Comparison of ENCODE assay signal across 8 cellular contexts in the genomic region with DNA sequence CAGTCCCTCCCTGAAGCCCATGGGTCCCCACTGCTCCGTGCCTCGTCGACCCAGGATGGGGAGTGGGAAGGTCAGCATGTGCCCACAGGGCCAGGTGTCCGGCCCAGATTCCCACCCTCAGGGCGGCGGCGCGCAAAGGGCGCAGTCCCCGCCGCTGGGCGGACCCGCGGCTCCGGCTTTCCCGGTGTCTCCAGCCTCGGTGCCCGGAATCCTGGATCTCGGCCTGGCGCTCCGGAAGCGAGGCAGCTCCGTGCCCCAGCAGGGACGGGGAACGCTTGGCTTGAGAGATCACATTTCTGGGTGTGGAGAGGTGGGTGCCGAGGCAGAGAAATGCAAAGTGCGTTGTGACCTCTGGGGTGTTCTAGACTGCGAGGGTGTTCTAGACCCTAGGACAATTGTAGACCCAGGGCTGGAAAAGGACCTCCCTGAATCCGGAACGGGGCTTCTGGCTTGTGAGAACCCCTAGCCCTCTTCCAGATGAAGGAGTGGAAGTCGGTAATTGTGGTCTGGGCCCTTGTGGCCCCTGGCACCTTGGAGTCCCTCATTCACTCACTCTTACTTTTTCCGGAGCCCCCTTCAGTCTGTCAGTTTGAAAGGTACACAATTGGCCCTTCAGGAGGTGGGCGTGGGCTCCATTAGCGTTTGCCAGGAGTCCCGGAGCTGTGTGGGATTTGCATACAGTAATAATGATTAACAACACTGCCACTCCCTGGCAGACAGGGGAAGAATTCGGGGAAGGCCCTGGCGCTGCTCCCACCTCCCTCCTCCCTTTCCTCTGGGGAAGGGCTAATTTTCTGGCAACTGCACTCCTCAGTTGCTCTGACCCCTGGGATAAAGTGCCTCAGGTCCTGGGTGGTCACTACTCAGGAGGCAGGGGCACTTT. TPM values are rescaled to one million over a fixed set of nuclear protein-coding genes. Genes with fewer than 3 reads are reported as not detected.
DNase-seq lines count a peak whose midpoint lies in the region; ATAC-seq and TF ChIP-seq lines count a peak whose summit lies in the region.

No MANE protein-coding gene starts in this region.

- peak overlapping the region; percentile 58 for H3K4me3 Mint-ChIP-seq in activated naive CD8-positive, alpha-beta T cell treated with anti-CD3 and anti-CD28 coated beads, Interleukin-2, amount 10 ng/mL, durations not matched to agents 7 days and 5 days

- TF ChIP-seq POLR2A in ovary (IDR thresholded peaks at IDR 0.05), result no peak
- TF ChIP-seq POLR2A in GM18505 (IDR thresholded peaks at IDR 0.05; ENCODE audit: borderline replicate concordance, extremely low read depth, insufficient read depth, insufficient read length), result no peak

- H3K4me3 ChIP-seq in ovary, result peak overlapping the region; percentile 52

- peaks cover 71% of the 10 kb centered on the region for H3K27me3 Mint-ChIP-seq in activated naive CD8-positive, alpha-beta T cell treated with anti-CD3 and anti-CD28 coated beads, Interleukin-2, amount 10 ng/mL, durations not matched to agents 7 days and 5 days

- no peaks in the 10 kb centered on the region for H3K27me3 ChIP-seq in ovary

- TF ChIP-seq EP300 in ovary (IDR thresholded peaks at IDR 0.05), result no peak

- POLR2A ChIA-PET in activated naive CD8-positive, alpha-beta T cell treated with anti-CD3 and anti-CD28 coated beads, Interleukin-2, amount 10 ng/mL, durations not matched to agents 7 days and 5 days (lab: Charles Lee), result no interaction called here

- WGBS in ovary, 3 donors, result 0 to 1% (median 0%) methylated on average over 35 to 37 of the region's 37 CpGs

- H3K9me3 Mint-ChIP-seq in activated naive CD8-positive, alpha-beta T cell treated with anti-CD3 and anti-CD28 coated beads, Interleukin-2, amount 10 ng/mL, durations not matched to agents 7 days and 5 days, result no peaks in the 10 kb centered on the region

- no peaks in the 10 kb centered on the region for H3K9me3 ChIP-seq in ovary

- H3K4me1 ChIP-seq in ovary (ENCODE audit: insufficient read depth), result peaks cover 11% of the 10 kb centered on the region

- TF ChIP-seq CTCF in ovary (IDR thresholded peaks at IDR 0.05), result no peak

- intact Hi-C loops in left cardiac atrium (cut with DNase I), result loop anchor here (2.0 to 10.0 kb wide), 4 partner anchors 154 to 346 kb away; no protein-coding TSS in a partner anchor
- intact Hi-C loops in ovary (cut with DNase I), result loop anchor here in 1 of 4 donors (2.0 to 10.0 kb wide), 2 partner anchors 502 to 1366 kb away; no protein-coding TSS in a partner anchor

- peak; percentile 11 for DNase-seq in activated CD4-positive, alpha-beta T cell treated with anti-CD3 and anti-CD28 coated beads for 48 hours
- DNase-seq in activated CD4-positive, alpha-beta T cell treated with anti-CD3 and anti-CD28 coated beads for 1 hour, result no peak
- DNase-seq in NCI-H2029 (lab: John Stamatoyannopoulos, UW) (peak; percentile 64), left cardiac atrium (peak; percentile 83), ovary (peak in 3 of 5 donors; percentile 38 to 65 (median 44))
- DNase-seq in activated naive CD8-positive, alpha-beta T cell treated with anti-CD3 and anti-CD28 coated beads, Interleukin-2, amount 10 ng/mL, durations not matched to agents 7 days and 5 days, result no peak

- no peaks in the 10 kb centered on the region for H3K36me3 Mint-ChIP-seq in activated naive CD8-positive, alpha-beta T cell treated with anti-CD3 and anti-CD28 coated beads, Interleukin-2, amount 10 ng/mL, durations not matched to agents 7 days and 5 days

- H3K36me3 ChIP-seq in ovary, result no peaks in the 10 kb centered on the region

- H3K4me1 Mint-ChIP-seq in activated naive CD8-positive, alpha-beta T cell treated with anti-CD3 and anti-CD28 coated beads, Interleukin-2, amount 10 ng/mL, durations not matched to agents 7 days and 5 days, result peaks cover 6% of the 10 kb centered on the region

- no peak overlapping the region for H3K27ac Mint-ChIP-seq in activated naive CD8-positive, alpha-beta T cell treated with anti-CD3 and anti-CD28 coated beads, Interleukin-2, amount 10 ng/mL, durations not matched to agents 7 days and 5 days

- ATAC-seq in activated naive CD8-positive, alpha-beta T cell treated with anti-CD3 and anti-CD28 coated beads, Interleukin-2, amount 10 ng/mL, durations not matched to agents 7 days and 5 days (ENCODE audit: low read depth), result no peak
- peak; percentile 69 to 82 for ATAC-seq in left cardiac atrium
- ATAC-seq in GM18505 (IDR thresholded peaks at IDR 0.05; ENCODE audit: unreplicated experiment), result no peak
- ATAC-seq in GM21367 (IDR thresholded peaks at IDR 0.05; ENCODE audit: unreplicated experiment), result no peak

- no peak overlapping the region for H3K27ac ChIP-seq in ovary

RNA-seq across cellular contexts. Expression of gene KCND3, which starts 1.7 kb away (rescaled TPM):
- total RNA-seq in activated naive CD8-positive, alpha-beta T cell treated with anti-CD3 and anti-CD28 coated beads, Interleukin-2, amount 10 ng/mL, durations not matched to agents 7 days and 5 days, result not detected
- 10 to 100 TPM; 18.3 to 25.4 TPM for total RNA-seq in left cardiac atrium
- 1 to 10 TPM in 3 of 7 donors, under 1 TPM in 4; 0.15 to 6.5 (median 0.60) TPM for total RNA-seq in ovary
- 1 to 10 TPM in 1 of 2 donors, under 1 TPM in 1; 0.29 to 3.0 TPM for polyA plus RNA-seq in ovary

Comparison
In these comparisons a context has a peak if more than half of its experiments do, and no peak if none do; other contexts are left out.
1. DNase-seq: peak in activated CD4-positive, alpha-beta T cell treated with anti-CD3 and anti-CD28 coated beads for 48 hours (single experiment), NCI-H2029 (single experiment), left cardiac atrium (single experiment) and ovary (3 of 5); none in activated CD4-positive, alpha-beta T cell treated with anti-CD3 and anti-CD28 coated beads for 1 hour (single experiment) and activated naive CD8-positive, alpha-beta T cell treated with anti-CD3 and anti-CD28 coated beads, Interleukin-2, amount 10 ng/mL, durations not matched to agents 7 days and 5 days (single experiment).
2. ATAC-seq: peak in left cardiac atrium (2 of 2); none in activated naive CD8-positive, alpha-beta T cell treated with anti-CD3 and anti-CD28 coated beads, Interleukin-2, amount 10 ng/mL, durations not matched to agents 7 days and 5 days (single experiment), GM18505 (single experiment) and GM21367 (single experiment).